1 cellular context compared by ENCODE assay signal in the genomic region with DNA sequence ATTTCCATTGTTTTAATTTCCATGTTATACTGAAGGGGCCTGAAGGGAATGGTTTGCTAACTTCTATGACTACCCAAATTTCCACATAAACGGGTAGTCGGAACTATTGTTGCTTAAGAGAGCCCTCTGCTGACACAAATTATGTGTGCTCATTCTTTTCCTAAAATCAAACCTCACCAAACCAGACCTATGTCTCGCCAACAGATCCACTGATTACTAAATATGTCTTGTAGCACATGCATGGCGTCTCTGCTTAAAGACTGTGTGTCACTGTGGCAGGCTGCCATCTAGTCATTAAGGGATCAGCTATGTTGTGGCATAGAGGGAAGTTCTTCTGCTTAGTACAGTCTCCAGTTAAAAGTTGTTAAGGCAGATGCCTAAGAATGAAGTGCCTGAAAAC.
TF ChIP-seq lines count a peak whose summit lies in the region.

No MANE protein-coding gene starts in this region.

TF ChIP-seq in WTC11, 78 proteins besides CTCF, POLR2A, EP300 and RAD21 (continued from another document):
- TF ChIP-seq, protein P1, sequence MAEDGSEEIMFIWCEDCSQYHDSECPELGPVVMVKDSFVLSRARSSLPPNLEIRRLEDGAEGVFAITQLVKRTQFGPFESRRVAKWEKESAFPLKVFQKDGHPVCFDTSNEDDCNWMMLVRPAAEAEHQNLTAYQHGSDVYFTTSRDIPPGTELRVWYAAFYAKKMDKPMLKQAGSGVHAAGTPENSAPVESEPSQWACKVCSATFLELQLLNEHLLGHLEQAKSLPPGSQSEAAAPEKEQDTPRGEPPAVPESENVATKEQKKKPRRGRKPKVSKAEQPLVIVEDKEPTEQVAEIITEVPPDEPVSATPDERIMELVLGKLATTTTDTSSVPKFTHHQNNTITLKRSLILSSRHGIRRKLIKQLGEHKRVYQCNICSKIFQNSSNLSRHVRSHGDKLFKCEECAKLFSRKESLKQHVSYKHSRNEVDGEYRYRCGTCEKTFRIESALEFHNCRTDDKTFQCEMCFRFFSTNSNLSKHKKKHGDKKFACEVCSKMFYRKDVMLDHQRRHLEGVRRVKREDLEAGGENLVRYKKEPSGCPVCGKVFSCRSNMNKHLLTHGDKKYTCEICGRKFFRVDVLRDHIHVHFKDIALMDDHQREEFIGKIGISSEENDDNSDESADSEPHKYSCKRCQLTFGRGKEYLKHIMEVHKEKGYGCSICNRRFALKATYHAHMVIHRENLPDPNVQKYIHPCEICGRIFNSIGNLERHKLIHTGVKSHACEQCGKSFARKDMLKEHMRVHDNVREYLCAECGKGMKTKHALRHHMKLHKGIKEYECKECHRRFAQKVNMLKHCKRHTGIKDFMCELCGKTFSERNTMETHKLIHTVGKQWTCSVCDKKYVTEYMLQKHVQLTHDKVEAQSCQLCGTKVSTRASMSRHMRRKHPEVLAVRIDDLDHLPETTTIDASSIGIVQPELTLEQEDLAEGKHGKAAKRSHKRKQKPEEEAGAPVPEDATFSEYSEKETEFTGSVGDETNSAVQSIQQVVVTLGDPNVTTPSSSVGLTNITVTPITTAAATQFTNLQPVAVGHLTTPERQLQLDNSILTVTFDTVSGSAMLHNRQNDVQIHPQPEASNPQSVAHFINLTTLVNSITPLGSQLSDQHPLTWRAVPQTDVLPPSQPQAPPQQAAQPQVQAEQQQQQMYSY (CRISPR knock-in tag; IDR thresholded peaks at IDR 0.05), result no peak
